3 cellular contexts compared by ENCODE assay signal in genomic region chr20:16611832-16612231, GRCh38.
"Had no signal": no experiment of that assay in that cellular context is flagged by ENCODE, and none has a peak within 500 bp of the region (broad histone marks: within the 10 kb centered on the region; RNA-seq: fewer than 3 reads in every experiment).

No MANE protein-coding gene starts in this region.

- ATAC-seq: GM12878 had no signal

- DNase-seq: GDM1, GF-D8 had no signal

- H3K4me3 ChIP-seq: GM12878 had no signal
